ENCODE assay signal across 8 cellular contexts in the genomic region with DNA sequence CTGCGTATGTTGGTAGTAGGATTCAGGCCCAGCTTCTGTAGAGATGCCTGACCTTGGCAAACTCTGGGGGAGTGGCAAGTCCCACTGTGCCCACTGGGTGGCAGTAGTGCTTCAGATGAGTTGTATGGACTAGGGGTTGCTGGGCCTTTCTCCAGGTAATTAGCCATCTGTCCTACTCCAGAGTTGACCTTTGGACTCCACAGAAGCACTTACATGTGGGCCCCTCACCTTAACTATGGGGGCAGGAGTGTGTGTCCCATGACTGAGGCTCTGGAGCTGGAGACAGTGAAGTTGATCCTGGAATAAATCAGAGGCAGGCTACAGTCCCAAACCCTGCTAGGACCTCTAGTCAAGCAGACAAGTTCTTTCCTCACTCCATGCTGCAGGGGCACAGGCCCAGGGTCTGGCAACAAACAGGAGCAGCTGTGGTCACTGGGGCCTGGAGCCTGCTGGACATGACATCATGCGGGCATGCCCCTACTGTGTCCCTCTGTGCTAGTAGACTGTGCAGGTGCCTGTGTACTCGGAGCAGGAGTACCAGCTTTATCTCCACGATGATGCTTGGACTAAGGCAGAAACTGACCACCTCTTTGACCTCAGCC. TPM values are rescaled to one million over a fixed set of nuclear protein-coding genes. Genes with fewer than 3 reads are reported as not detected.
DNase-seq lines count a peak whose midpoint lies in the region; ATAC-seq, FAIRE-seq and TF ChIP-seq lines count a peak whose summit lies in the region.

No MANE protein-coding gene starts in this region.

- whole genome bisulfite sequencing in HepG2 (ENCODE audit: low lambda C conversion rate): no CpG with 5 or more reads among the region's 4 CpGs

- peaks cover 7% of the 10 kb centered on the region for H3K4me1 ChIP-seq in colonic mucosa
- peaks cover 27% of the 10 kb centered on the region for H3K4me1 ChIP-seq in HepG2 (ENCODE audit: insufficient read depth, low read length)

- peak overlapping the region; percentile 44 for H3K4me2 ChIP-seq in HepG2 (ENCODE audit: low read depth, low read length)

- H3K27me3 ChIP-seq in colonic mucosa: no peaks in the 10 kb centered on the region
- H3K27me3 ChIP-seq in HepG2 (ENCODE audit: control insufficient read depth in 1 of 2, insufficient read depth in 2 of 2, low read length in 2 of 2): no peaks in the 10 kb centered on the region; a peak in 1 of 5 replicates

- H3K36me3 Mint-ChIP-seq in activated CD4-positive, alpha-beta T cell treated with anti-CD3 and anti-CD28 coated beads, Interleukin-2, amount 10 ng/mL, durations not matched to agents 7 days and 5 days (ENCODE audit: low read depth): peaks cover 18% of the 10 kb centered on the region

- H3K4me3 ChIP-seq in colonic mucosa: no peak overlapping the region
- peak overlapping the region in 1 of 3 experiments; percentile 11; a peak in 1 of 6 replicates for H3K4me3 ChIP-seq in HepG2 (replicated peaks in 1 of 3; ENCODE audit: insufficient read depth in 1 of 3, low read depth in 2 of 3, low read length in 3 of 3)

- peak in 12 of 14 donors; percentile 15 to 68 (median 48) for DNase-seq in C1 segment of cervical spinal cord (lab: John Stamatoyannopoulos, UW)
- DNase-seq in HEK293T (ENCODE audit: extremely low spot score): peak; percentile 73
- peak; percentile 63 to 86 for DNase-seq in NCI-H524 (lab: John Stamatoyannopoulos, UW)
- peak; percentile 82 for DNase-seq in activated CD4-positive, alpha-beta T cell treated with anti-CD3 and anti-CD28 coated beads, Interleukin-2, amount 10 ng/mL, durations not matched to agents 7 days and 5 days
- DNase-seq in colonic mucosa: peak; percentile 93
- peak; percentile 81 for DNase-seq in HepG2 (ENCODE audit: low spot score)
- DNase-seq in stimulated activated CD4-positive, alpha-beta T cell treated with anti-CD3 and anti-CD28 coated beads, TNF-alpha, amount 100 ng/mL, for 1 hour (ENCODE audit: low read depth in 3 of 3, low spot score in 1 of 3): peak in 2 of 3 donors; percentile 39 to 72

- TF ChIP-seq RAD21 in HepG2 (CRISPR knock-in tag; IDR thresholded peaks at IDR 0.05): peak; percentile 96

- H4K20me1 ChIP-seq in HepG2 (ENCODE audit: insufficient read depth, low read length): no peaks in the 10 kb centered on the region

- TF ChIP-seq CTCF in colonic mucosa (IDR thresholded peaks at IDR 0.05): peak; percentile 88
- TF ChIP-seq CTCF in HepG2 (CRISPR knock-in tag; IDR thresholded peaks at IDR 0.05): peak; percentile 97

- no peak overlapping the region for H3K9ac ChIP-seq in colonic mucosa (ENCODE audit: low read depth in 2 of 2, low read length in 2 of 2)
- no peak overlapping the region for H3K9ac ChIP-seq in HepG2 (ENCODE audit: insufficient read depth, low read depth, low read length)

- no peak overlapping the region for H3K4me3 Mint-ChIP-seq in activated CD4-positive, alpha-beta T cell treated with anti-CD3 and anti-CD28 coated beads, Interleukin-2, amount 10 ng/mL, durations not matched to agents 7 days and 5 days

- TF ChIP-seq EP300 in HepG2 (IDR thresholded peaks at IDR 0.05; ENCODE audit: low read depth in 2 of 2, low read length in 2 of 2) (no peak), HepG2 (CRISPR knock-in tag; IDR thresholded peaks at IDR 0.05; ENCODE audit: borderline replicate concordance) (no peak)

- no peaks in the 10 kb centered on the region for H3K27me3 Mint-ChIP-seq in activated CD4-positive, alpha-beta T cell treated with anti-CD3 and anti-CD28 coated beads, Interleukin-2, amount 10 ng/mL, durations not matched to agents 7 days and 5 days

- H3K27ac Mint-ChIP-seq in activated CD4-positive, alpha-beta T cell treated with anti-CD3 and anti-CD28 coated beads, Interleukin-2, amount 10 ng/mL, durations not matched to agents 7 days and 5 days: no peak overlapping the region

- FAIRE-seq in HepG2 (lab: Jason Lieb, UNC): peak; percentile 93

- peaks cover 23% of the 10 kb centered on the region for H3K4me1 Mint-ChIP-seq in activated CD4-positive, alpha-beta T cell treated with anti-CD3 and anti-CD28 coated beads, Interleukin-2, amount 10 ng/mL, durations not matched to agents 7 days and 5 days

- POLR2A ChIA-PET in HEK293T (lab: Yijun Ruan, JAX) (interaction anchor here (1.1 kb wide), 1 partner anchor 504 kb away, joined by 4 read pairs; no protein-coding TSS in a partner anchor), HepG2 (lab: Yijun Ruan, JAX) (interaction anchor here (0.6 to 2.0 kb wide), 6 partner anchors 22 to 80 kb away, joined by 3 to 34 read pairs (median 5); no protein-coding TSS in a partner anchor)
- POLR2A ChIA-PET in activated CD4-positive, alpha-beta T cell treated with anti-CD3 and anti-CD28 coated beads, Interleukin-2, amount 10 ng/mL, durations not matched to agents 7 days and 5 days (lab: Charles Lee): no interaction called here

- CTCF ChIA-PET in HEK293T (lab: Yijun Ruan, JAX) (interaction anchor here (0.6 to 2.6 kb wide), 21 partner anchors 10 to 377 kb away, joined by 3 to 16 read pairs (median 6); no protein-coding TSS in a partner anchor), HepG2 (lab: Yijun Ruan, JAX; ENCODE audit: low intra/inter-chr PET ratio, low total read pairs) (interaction anchor here (0.7 to 3.3 kb wide), 6 partner anchors 65 to 377 kb away, joined by 3 to 31 read pairs (median 6); no protein-coding TSS in a partner anchor)
- CTCF ChIA-PET in activated CD4-positive, alpha-beta T cell treated with anti-CD3 and anti-CD28 coated beads, Interleukin-2, amount 10 ng/mL, durations not matched to agents 7 days and 5 days (lab: Charles Lee): interaction anchor here (0.8 to 2.0 kb wide), 8 partner anchors 8 to 219 kb away, joined by 3 to 10 read pairs (median 4); no protein-coding TSS in a partner anchor

- no peak overlapping the region for H3K27ac ChIP-seq in colonic mucosa
- H3K27ac ChIP-seq in HepG2 (ENCODE audit: extremely low read length, insufficient read depth, low read length): peak overlapping the region; percentile 56

- no peak for TF ChIP-seq POLR2A in HepG2 (IDR thresholded peaks at IDR 0.05; ENCODE audit: insufficient read depth in 1 of 2, low read depth in 2 of 2, low read length in 2 of 2)

- H3K36me3 ChIP-seq in colonic mucosa: peaks cover 17% of the 10 kb centered on the region
- H3K36me3 ChIP-seq in HepG2 (replicated peaks in 1 of 2; ENCODE audit: control insufficient read depth in 1 of 2, insufficient read depth in 2 of 2, low read length in 2 of 2): peaks cover 20 to 53% of the 10 kb centered on the region in 2 experiments

- H3K79me2 ChIP-seq in HepG2 (ENCODE audit: insufficient read depth, low read length): peaks cover 5% of the 10 kb centered on the region

- BruUV-seq in HepG2 (replicated peaks; lab: Mats Ljungman, UMichigan): no TSS peak

- no peaks in the 10 kb centered on the region for H3K9me3 Mint-ChIP-seq in activated CD4-positive, alpha-beta T cell treated with anti-CD3 and anti-CD28 coated beads, Interleukin-2, amount 10 ng/mL, durations not matched to agents 7 days and 5 days

- no peak overlapping the region for H2AFZ ChIP-seq in HepG2 (ENCODE audit: low read length)

- intact Hi-C loops in colonic mucosa (cut with DNase I) (loop anchor here (5.0 kb wide), 2 partner anchors 74 to 379 kb away; no protein-coding TSS in a partner anchor), HepG2 (cut with micrococcal nuclease; ENCODE audit: unreplicated experiment) (loop anchor here (1.0 to 2.0 kb wide), 4 partner anchors 76 to 377 kb away; no protein-coding TSS in a partner anchor)

- no peaks in the 10 kb centered on the region for H3K9me3 ChIP-seq in colonic mucosa
- H3K9me3 ChIP-seq in HepG2 (ENCODE audit: low read length): no peaks in the 10 kb centered on the region

- in situ Hi-C loops in HepG2 (cut with HindIII; ENCODE audit: extremely low pct_ligation_motif_present, low pct_unique_long_range_greater_than_20kb): loop anchor here (5.0 to 25.0 kb wide), 2 partner anchors 74 to 369 kb away; no protein-coding TSS in a partner anchor

- peak; percentile 78 for ATAC-seq in HepG2
- no peak for ATAC-seq in HG02970 (IDR thresholded peaks at IDR 0.05; ENCODE audit: low FRiP score, unreplicated experiment)

TF ChIP-seq in HEK293T, 16 proteins besides CTCF, POLR2A, EP300 and RAD21:
- peak; percentile 14; the same call in 1 of the 2 replicates for TF ChIP-seq HDGF (IDR thresholded peaks at IDR 0.05; ENCODE audit: borderline replicate concordance)
- TF ChIP-seq CTBP1 (IDR thresholded peaks at IDR 0.05; ENCODE audit: borderline replicate concordance): no peak

RNA-seq across cellular contexts. Expression of gene DMAP1, which starts 4.6 kb away (rescaled TPM):
- total RNA-seq in activated CD4-positive, alpha-beta T cell treated with anti-CD3 and anti-CD28 coated beads, Interleukin-2, amount 10 ng/mL, durations not matched to agents 7 days and 5 days: 10 to 100 TPM; 45.8 to 46.2 TPM
- total RNA-seq in colonic mucosa (10 to 100 TPM; 30.6 to 51.5 TPM), HepG2 (2016; rRNA removed; fragmentation: Illumina TruSeq; extraction: Trizol) (17.5 and 17.6 TPM in 2 replicates)
- total RNA-seq in HepG2 (2016; cell fraction: cytosol; rRNA removed; fragmentation: Illumina TruSeq; extraction: Trizol; ENCODE audit: low read depth): 3.8 and 4.1 TPM in 2 replicates
- total RNA-seq in HepG2 (2016; cell fraction: insoluble cytoplasmic fraction; rRNA removed; fragmentation: Illumina TruSeq; extraction: Trizol): 14.9 and 16.7 TPM in 2 replicates
- total RNA-seq in HepG2 (2016; cell fraction: membrane; rRNA removed; fragmentation: Illumina TruSeq; extraction: Trizol): 6.2 and 6.9 TPM in 2 replicates
- total RNA-seq in HepG2 (2016; cell fraction: nucleus; rRNA removed; fragmentation: Illumina TruSeq; extraction: Trizol): 21.6 and 21.7 TPM in 2 replicates
- polyA plus RNA-seq in HepG2 (2011; rRNA removed): 32.7 and 35.9 TPM in 2 replicates
- polyA plus RNA-seq in HepG2 (2011; cell fraction: cytosol; rRNA removed): 29.2 and 38.0 TPM in 2 replicates
- 94.5 and 103 TPM in 2 replicates for polyA plus RNA-seq in HepG2 (2011; cell fraction: nucleus; rRNA removed)
- 17.8 and 20.9 TPM in 2 replicates for polyA plus RNA-seq in HepG2 (2012)
- 4.4 and 5.5 TPM in 2 replicates for polyA plus RNA-seq in HepG2 (2016; cell fraction: cytosol; fragmentation: Illumina TruSeq; extraction: Trizol; ENCODE audit: low read depth)
- polyA plus RNA-seq in HepG2 (2016; cell fraction: insoluble cytoplasmic fraction; fragmentation: Illumina TruSeq; extraction: Trizol; ENCODE audit: low read depth): 25.6 and 29.7 TPM in 2 replicates
- 5.7 and 6.1 TPM in 2 replicates for polyA plus RNA-seq in HepG2 (2016; cell fraction: membrane; fragmentation: Illumina TruSeq; extraction: Trizol; ENCODE audit: low read depth)
- 56.4 and 59.5 TPM in 2 replicates for polyA plus RNA-seq in HepG2 (2016; cell fraction: nucleus; fragmentation: Illumina TruSeq; extraction: Trizol; ENCODE audit: insufficient read depth, low read depth)
- 39.7 and 110 TPM in 2 replicates for polyA minus RNA-seq in HepG2 (2011; rRNA and poly(A)+ RNA removed; ENCODE audit: low replicate concordance)
- polyA minus RNA-seq in HepG2 (2011; cell fraction: cytosol; rRNA and poly(A)+ RNA removed): 16.4 and 17.9 TPM in 2 replicates
- polyA minus RNA-seq in HepG2 (2011; cell fraction: nucleus; rRNA and poly(A)+ RNA removed): 36.8 and 45.8 TPM in 2 replicates
